9 cellular contexts compared by ENCODE assay signal in the genomic region with DNA sequence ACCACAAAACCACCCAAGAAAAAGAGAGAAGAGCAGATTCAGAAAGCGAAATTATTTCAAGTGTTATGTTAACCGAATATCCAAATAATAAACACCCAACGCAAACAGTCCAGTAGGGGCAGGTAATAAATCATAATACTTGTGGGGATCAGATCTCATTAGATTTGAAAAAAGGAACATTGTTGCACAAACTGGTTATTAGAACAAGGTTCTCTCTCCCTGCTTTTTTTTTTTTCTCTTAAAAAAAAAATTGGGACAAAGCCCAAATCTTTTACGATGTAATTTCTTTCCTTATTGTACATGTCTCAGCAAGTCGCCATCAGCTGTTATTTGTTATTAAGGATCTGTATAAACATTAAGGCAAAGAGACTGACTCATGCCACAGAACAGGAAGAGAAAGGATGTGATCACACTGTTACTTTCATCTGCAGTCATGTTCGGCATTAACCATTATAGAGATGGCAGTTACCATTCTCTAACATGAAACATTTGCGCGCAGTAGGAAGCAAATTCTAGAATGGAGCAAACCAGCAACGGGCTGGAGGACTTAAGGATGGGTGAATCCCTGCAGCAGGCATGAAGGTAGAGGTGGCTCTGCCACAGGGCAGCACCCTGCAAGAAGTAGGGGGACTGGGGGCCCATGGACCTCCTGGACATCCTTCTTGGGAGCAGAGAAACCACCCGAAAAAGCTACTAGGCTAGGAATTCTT. TPM values are rescaled to one million over a fixed set of nuclear protein-coding genes. Genes with fewer than 3 reads are reported as not detected.
DNase-seq lines count a peak whose midpoint lies in the region; ATAC-seq and TF ChIP-seq lines count a peak whose summit lies in the region.
"Had no signal": no experiment of that assay in that cellular context is flagged by ENCODE, and none has a peak within 500 bp of the region (broad histone marks: within the 10 kb centered on the region; RNA-seq: fewer than 3 reads in every experiment).

No MANE protein-coding gene starts in this region.

- peak overlapping the region; percentile 15 for H3K4me3 ChIP-seq in epithelial cell of proximal tubule (ENCODE audit: low read depth, low read length)

- peak; percentile 79 for ATAC-seq in activated CD4-positive, alpha-beta T cell treated with anti-CD3 and anti-CD28 coated beads for 36 hours
- ATAC-seq in stimulated activated effector memory CD8-positive, alpha-beta T cell treated with anti-CD3 and anti-CD28 coated beads, Interleukin-12 subunit alpha, Interleukin-12 subunit beta, amount 100 ng/mL, for 72 hours: peak; percentile 90
- ATAC-seq in HG03354 (IDR thresholded peaks at IDR 0.05; ENCODE audit: poor library complexity, severe bottlenecking, unreplicated experiment) (no peak), HG03439 (IDR thresholded peaks at IDR 0.05; ENCODE audit: unreplicated experiment) (no peak)

- POLR2A ChIA-PET in activated CD4-positive, alpha-beta T cell treated with anti-CD3 and anti-CD28 coated beads for 36 hours (lab: Charles Lee): no interaction called here
- POLR2A ChIA-PET in RWPE1 (lab: Yijun Ruan, JAX; ENCODE audit: low non-redundant PET): interaction anchor here (0.7 kb wide), 1 partner anchor 462 kb away, joined by 3 read pairs; no protein-coding TSS in a partner anchor

- H3K36me3 Mint-ChIP-seq in activated CD4-positive, alpha-beta T cell treated with anti-CD3 and anti-CD28 coated beads for 36 hours (ENCODE audit: low read depth): no peaks in the 10 kb centered on the region
- H3K36me3 Mint-ChIP-seq in stimulated activated effector memory CD8-positive, alpha-beta T cell treated with anti-CD3 and anti-CD28 coated beads, Interleukin-12 subunit alpha, Interleukin-12 subunit beta, amount 100 ng/mL, for 72 hours: no peaks in the 10 kb centered on the region

- no peaks in the 10 kb centered on the region for H3K9me3 Mint-ChIP-seq in activated CD4-positive, alpha-beta T cell treated with anti-CD3 and anti-CD28 coated beads for 36 hours (ENCODE audit: low read depth)
- H3K9me3 Mint-ChIP-seq in stimulated activated effector memory CD8-positive, alpha-beta T cell treated with anti-CD3 and anti-CD28 coated beads, Interleukin-12 subunit alpha, Interleukin-12 subunit beta, amount 100 ng/mL, for 72 hours: no peaks in the 10 kb centered on the region
- H3K9me3 Mint-ChIP-seq: dendritic cell treated with granulocyte-macrophage colony-stimulating factor and Interleukin-4, amounts not matched to agents 40 ng/mL and 50 ng/mL, for 4 days had no signal

- intact Hi-C loops in activated CD4-positive, alpha-beta T cell treated with anti-CD3 and anti-CD28 coated beads for 36 hours (cut with DNase I, micrococcal nuclease): no loop called here

- no peaks in the 10 kb centered on the region for H3K27me3 Mint-ChIP-seq in activated CD4-positive, alpha-beta T cell treated with anti-CD3 and anti-CD28 coated beads for 36 hours

- H3K27ac Mint-ChIP-seq in activated CD4-positive, alpha-beta T cell treated with anti-CD3 and anti-CD28 coated beads for 36 hours: peak overlapping the region; percentile 95
- peak overlapping the region; percentile 68 for H3K27ac Mint-ChIP-seq in stimulated activated effector memory CD8-positive, alpha-beta T cell treated with anti-CD3 and anti-CD28 coated beads, Interleukin-12 subunit alpha, Interleukin-12 subunit beta, amount 100 ng/mL, for 72 hours
- H3K27ac Mint-ChIP-seq: dendritic cell treated with granulocyte-macrophage colony-stimulating factor and Interleukin-4, amounts not matched to agents 40 ng/mL and 50 ng/mL, for 4 days had no signal

- TF ChIP-seq CTCF in RWPE1 (conservative IDR thresholded peaks at IDR 0.05; ENCODE audit: low read depth) (no peak), epithelial cell of proximal tubule (conservative IDR thresholded peaks at IDR 0.05; ENCODE audit: low read depth, low read length) (no peak)

- H3K4me3 Mint-ChIP-seq in activated CD4-positive, alpha-beta T cell treated with anti-CD3 and anti-CD28 coated beads for 36 hours: peak overlapping the region; percentile 70
- peak overlapping the region; percentile 70 for H3K4me3 Mint-ChIP-seq in stimulated activated effector memory CD8-positive, alpha-beta T cell treated with anti-CD3 and anti-CD28 coated beads, Interleukin-12 subunit alpha, Interleukin-12 subunit beta, amount 100 ng/mL, for 72 hours
- H3K4me3 Mint-ChIP-seq: dendritic cell treated with granulocyte-macrophage colony-stimulating factor and Interleukin-4, amounts not matched to agents 40 ng/mL and 50 ng/mL, for 4 days had no signal

- peaks cover 57% of the 10 kb centered on the region for H3K4me1 Mint-ChIP-seq in activated CD4-positive, alpha-beta T cell treated with anti-CD3 and anti-CD28 coated beads for 36 hours
- peaks cover 43% of the 10 kb centered on the region for H3K4me1 Mint-ChIP-seq in stimulated activated effector memory CD8-positive, alpha-beta T cell treated with anti-CD3 and anti-CD28 coated beads, Interleukin-12 subunit alpha, Interleukin-12 subunit beta, amount 100 ng/mL, for 72 hours

- CTCF ChIA-PET in activated CD4-positive, alpha-beta T cell treated with anti-CD3 and anti-CD28 coated beads for 36 hours (lab: Charles Lee): interaction anchor here (0.6 to 0.9 kb wide), 2 partner anchors 11 to 254 kb away, joined by 3 read pairs; no protein-coding TSS in a partner anchor
- CTCF ChIA-PET in RWPE1 (lab: Yijun Ruan, JAX): no interaction called here

- no peak for DNase-seq in activated CD4-positive, alpha-beta T cell treated with anti-CD3 and anti-CD28 coated beads for 36 hours
- no peak for DNase-seq in activated CD4-positive, alpha-beta T cell treated with anti-CD3 and anti-CD28 coated beads for 4 hours
- DNase-seq in RWPE1 (ENCODE audit: low spot score) (peak; percentile 86), epithelial cell of proximal tubule (ENCODE audit: low read depth) (no peak), GM19240 (ENCODE audit: insufficient read length, low spot score) (no peak)
- DNase-seq in stimulated activated effector memory CD8-positive, alpha-beta T cell treated with anti-CD3 and anti-CD28 coated beads, Interleukin-12 subunit alpha, Interleukin-12 subunit beta, amount 100 ng/mL, for 72 hours (ENCODE audit: low spot score in 2 of 2): no peak

- H3K27ac ChIP-seq in RWPE1: peak overlapping the region; percentile 51

RNA-seq across cellular contexts. Expression of a gene that starts 42.0 kb away (rescaled TPM):
- total RNA-seq in activated CD4-positive, alpha-beta T cell treated with anti-CD3 and anti-CD28 coated beads for 36 hours: 1 to 10 TPM; 5.9 to 7.2 TPM
- total RNA-seq in epithelial cell of proximal tubule: 13.3 and 23.8 TPM in 2 replicates

Comparison
In these comparisons a context has a peak if more than half of its experiments do, and no peak if none do; other contexts are left out.
1. ATAC-seq: peak in activated CD4-positive, alpha-beta T cell treated with anti-CD3 and anti-CD28 coated beads for 36 hours (single experiment) and stimulated activated effector memory CD8-positive, alpha-beta T cell treated with anti-CD3 and anti-CD28 coated beads, Interleukin-12 subunit alpha, Interleukin-12 subunit beta, amount 100 ng/mL, for 72 hours (single experiment); none in HG03354 (single experiment) and HG03439 (single experiment).